ENCODE assay signal across 8 cellular contexts in genomic region chr1:43454270-43455011, GRCh38. TPM values are rescaled to one million over a fixed set of nuclear protein-coding genes. Genes with fewer than 3 reads are reported as not detected.
A peak's percentile ranks its signal among the peaks of the same experiment; 100 is the strongest.
DNase-seq lines count a peak whose midpoint lies in the region; ATAC-seq and TF ChIP-seq lines count a peak whose summit lies in the region.

No MANE protein-coding gene starts in this region.

- peak; percentile 14; the same call in 1 of the 2 replicates for TF ChIP-seq CTCF in AG10803 (conservative IDR thresholded peaks at IDR 0.05; ENCODE audit: low read length)
- TF ChIP-seq CTCF in PC-3 (conservative IDR thresholded peaks at IDR 0.05; ENCODE audit: low read depth, low read length) = no peak
- TF ChIP-seq CTCF in fibroblast of villous mesenchyme (IDR thresholded peaks at IDR 0.05; ENCODE audit: insufficient read depth, low read depth, low read length) = no peak
- TF ChIP-seq CTCF in nephron (IDR thresholded peaks at IDR 0.05; ENCODE audit: unreplicated experiment in 3 of 3) = no peak
- peak in 1 of 2 donors; percentile 6 for TF ChIP-seq CTCF in suprapubic skin (IDR thresholded peaks at IDR 0.05)

- WGBS in suprapubic skin = 6% methylated on average over 19 of the region's 19 CpGs

- H3K4me3 ChIP-seq in AG10803 (ENCODE audit: low read length) = peak overlapping the region; percentile 59
- peak overlapping the region; percentile 70 for H3K4me3 ChIP-seq in HUES48 (ENCODE audit: low read depth, low read length)
- peak overlapping the region; percentile 63 for H3K4me3 ChIP-seq in PC-3 (ENCODE audit: low read length)
- peak overlapping the region; percentile 57 for H3K4me3 ChIP-seq in fibroblast of villous mesenchyme (ENCODE audit: low read depth, low read length)
- peak overlapping the region; percentile 74 for H3K4me3 ChIP-seq in suprapubic skin

- no peaks in the 10 kb centered on the region for H3K9me2 ChIP-seq in PC-3 (replicated peaks; ENCODE audit: low read length)

- H3K4me1 ChIP-seq in HUES48 (ENCODE audit: control insufficient read depth, insufficient read depth, low read length) (peaks cover 13% of the 10 kb centered on the region), PC-3 (ENCODE audit: insufficient read depth, low read length) (peaks cover 29% of the 10 kb centered on the region), suprapubic skin (peaks cover 25% of the 10 kb centered on the region)

- no peaks in the 10 kb centered on the region for H3K27me3 Mint-ChIP-seq in nephron (ENCODE audit: low read depth)

- H3K36me3 ChIP-seq in HUES48 (ENCODE audit: control insufficient read depth, insufficient read depth, low read length) = peaks cover 26% of the 10 kb centered on the region
- peaks cover 16% of the 10 kb centered on the region; the same call in 1 of the 2 replicates for H3K36me3 ChIP-seq in PC-3 (ENCODE audit: low read depth, low read length)
- H3K36me3 ChIP-seq in suprapubic skin = peaks cover 28% of the 10 kb centered on the region

- peak overlapping the region; percentile 41 for H3K9ac ChIP-seq in HUES48 (ENCODE audit: low read depth, low read length)
- peak overlapping the region; percentile 73 for H3K9ac ChIP-seq in PC-3 (ENCODE audit: low read length)

- H3K9me3 Mint-ChIP-seq in nephron = peaks cover 16% of the 10 kb centered on the region

- H3K36me3 Mint-ChIP-seq in nephron (ENCODE audit: low read depth) = peaks cover 30% of the 10 kb centered on the region

- H3F3A ChIP-seq in PC-3 (ENCODE audit: low read length, unreplicated experiment) = no peaks in the 10 kb centered on the region

- H3K27ac Mint-ChIP-seq in nephron = peak overlapping the region; percentile 98 to 99 (median 98)

- H3K27ac ChIP-seq in HUES48 (ENCODE audit: low read depth, low read length) (peak overlapping the region; percentile 77), PC-3 (ENCODE audit: low read length) (peak overlapping the region; percentile 71), suprapubic skin (peak overlapping the region; percentile 95)

- intact Hi-C loops in PC-3 (cut with micrococcal nuclease) = loop anchor here (2.0 to 5.0 kb wide), 2 partner anchors 22 to 68 kb away; no protein-coding TSS in a partner anchor

- H3K9me3 ChIP-seq in HUES48 (ENCODE audit: control insufficient read depth, insufficient read depth, low read length) (no peaks in the 10 kb centered on the region), PC-3 (ENCODE audit: low read length) (no peaks in the 10 kb centered on the region), suprapubic skin (no peaks in the 10 kb centered on the region)

- H4K20me1 ChIP-seq in PC-3 (ENCODE audit: low read length) = no peaks in the 10 kb centered on the region

- no peak for TF ChIP-seq EP300 in suprapubic skin (IDR thresholded peaks at IDR 0.05)

- ATAC-seq in GM19328 (IDR thresholded peaks at IDR 0.05; ENCODE audit: unreplicated experiment) (peak; percentile 59), PC-3 (peak; percentile 80)

- H3K4me2 ChIP-seq in PC-3 (ENCODE audit: low read length) = peak overlapping the region; percentile 90

- TF ChIP-seq POLR2A in suprapubic skin (IDR thresholded peaks at IDR 0.05) = no peak

- POLR2A ChIA-PET in PC-3 (lab: Charles Lee; ENCODE audit: unreplicated experiment) = interaction anchor here (0.6 to 1.3 kb wide), 2 partner anchors 65 to 96 kb away, joined by 3 to 5 read pairs; no protein-coding TSS in a partner anchor

- DNase-seq in AG10803 (ENCODE audit: low read depth) (peak; percentile 83), PC-3 (peak; percentile 93), fibroblast of villous mesenchyme (ENCODE audit: low read depth) (peak; percentile 82), suprapubic skin (ENCODE audit: low spot score in 2 of 2) (peak; percentile 85 to 92)
- DNase-seq in activated naive CD4-positive, alpha-beta T cell treated with Interleukin-2 at 50 U/mL for 16 hours = peak; percentile 61

- H2AFZ ChIP-seq in PC-3 (ENCODE audit: low read length) = peak overlapping the region; percentile 52

- TSS peak; percentile 58 for BruUV-seq in PC-3 (replicated peaks; lab: Mats Ljungman, UMichigan)

- H3K4me1 Mint-ChIP-seq in nephron = peaks cover 24% of the 10 kb centered on the region

- peaks cover 18% of the 10 kb centered on the region for H3K79me2 ChIP-seq in PC-3 (ENCODE audit: low read length)

- peak overlapping the region; percentile 84 to 95 (median 92) for H3K4me3 Mint-ChIP-seq in nephron

- CTCF ChIA-PET in PC-3 (lab: Charles Lee) = interaction anchor here (1.2 kb wide), 1 partner anchor 227 kb away, joined by 5 read pairs; no protein-coding TSS in a partner anchor

- no peaks in the 10 kb centered on the region for H3K27me3 ChIP-seq in HUES48 (ENCODE audit: control insufficient read depth, insufficient read depth, low read length)
- H3K27me3 ChIP-seq in PC-3 (ENCODE audit: low read length) = no peaks in the 10 kb centered on the region
- H3K27me3 ChIP-seq in suprapubic skin = no peaks in the 10 kb centered on the region

RNA-seq across cellular contexts. Expression of gene HYI, which starts 0.7 kb away (rescaled TPM):
- total RNA-seq in PC-3 (2014; rRNA removed) = 87.1 and 89.8 TPM in 2 replicates
- 43.6 and 131 TPM in 2 replicates for total RNA-seq in fibroblast of villous mesenchyme
- 10 to 100 TPM; 27.8 to 55.8 (median 39.5) TPM for total RNA-seq in suprapubic skin

Comparison
In these comparisons a context has a peak if more than half of its experiments do, and no peak if none do; other contexts are left out.
1. Peak in every context shown above with its lines: DNase-seq, ATAC-seq, H3K4me3 ChIP-seq and H3K27ac ChIP-seq.